1 cellular context compared by ENCODE assay signal in genomic region chr1:54362881-54363340, GRCh38.
A peak's percentile ranks its signal among the peaks of the same experiment; 100 is the strongest.
TF ChIP-seq lines count a peak whose summit lies in the region.

No MANE protein-coding gene starts in this region.

TF ChIP-seq in H1, 55 proteins besides CTCF, POLR2A, EP300 and RAD21:
- TF ChIP-seq FOSL1 (IDR thresholded peaks at IDR 0.05; ENCODE audit: insufficient read depth, low read depth, low read length) (no peak), KDM1A (IDR thresholded peaks at IDR 0.05; ENCODE audit: borderline replicate concordance, low read length) (peak; percentile 65; the same call in 1 of the 2 replicates), BACH1 (IDR thresholded peaks at IDR 0.05; ENCODE audit: low read length) (0 out of 2 replicates have a peak, but pooled peaks have one; percentile 14), ZNF274 (IDR thresholded peaks at IDR 0.05; ENCODE audit: borderline replicate concordance, extremely low read depth, low read length) (no peak)
TF ChIP-seq in H1: peak in this region for 2.
